ENCODE assay signal across 17 cellular contexts in the genomic region with DNA sequence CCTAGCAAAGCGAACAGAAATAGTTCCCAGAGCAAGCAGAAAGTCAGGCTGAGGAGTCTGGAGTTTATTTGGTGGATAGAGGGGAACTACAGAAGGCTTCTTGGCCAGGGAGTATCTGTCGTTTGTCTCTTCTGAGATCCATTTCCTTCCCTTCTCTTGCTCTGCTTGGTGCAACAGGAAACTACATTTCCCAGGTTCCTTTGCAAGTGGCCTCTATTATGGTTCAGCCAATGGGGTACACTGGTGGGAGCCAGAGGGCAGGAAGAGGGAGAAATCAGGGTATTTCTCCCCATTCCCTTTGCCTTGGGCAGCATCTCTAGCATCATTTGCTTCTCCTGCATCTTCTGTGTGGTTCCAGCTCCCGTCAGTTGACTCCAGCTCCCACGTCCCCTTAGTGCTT.
DNase-seq lines count a peak whose midpoint lies in the region; ATAC-seq, FAIRE-seq and TF ChIP-seq lines count a peak whose summit lies in the region.
"Had no signal": no experiment of that assay in that cellular context is flagged by ENCODE, and none has a peak within 500 bp of the region (broad histone marks: within the 10 kb centered on the region; RNA-seq: fewer than 3 reads in every experiment).

No MANE protein-coding gene starts in this region.

- no peak overlapping the region for H3K9ac ChIP-seq in MM.1S (ENCODE audit: low read length)

- intact Hi-C loops in CD8-positive, alpha-beta T cell (cut with DNase I, micrococcal nuclease), result no loop called here
- intact Hi-C loops in posterior cingulate gyrus (cut with DNase I), result no loop called here

- no peaks in the 10 kb centered on the region for H3K27me3 Mint-ChIP-seq in CD8-positive, alpha-beta T cell (ENCODE audit: low read depth)
- H3K27me3 Mint-ChIP-seq: activated T-helper 17 cell treated with anti-CD3 and anti-CD28 coated beads, Interleukin-2, amount 50 U/mL, for 72 hours; CD4-positive, alpha-beta T cell had no signal

- CTCF ChIA-PET in CD8-positive, alpha-beta T cell (lab: Charles Lee), result no interaction called here

- peaks cover 8% of the 10 kb centered on the region for H3K4me1 Mint-ChIP-seq in CD8-positive, alpha-beta T cell (ENCODE audit: low read depth)
- H3K4me1 Mint-ChIP-seq: activated T-helper 17 cell treated with anti-CD3 and anti-CD28 coated beads, Interleukin-2, amount 50 U/mL, for 72 hours had no signal

- ATAC-seq in CD8-positive, alpha-beta T cell, result peak; percentile 34
- ATAC-seq in HG03280 (IDR thresholded peaks at IDR 0.05; ENCODE audit: unreplicated experiment), result no peak
- ATAC-seq: activated T-helper 17 cell treated with anti-CD3 and anti-CD28 coated beads, Interleukin-2, amount 50 U/mL, for 72 hours; pancreas had no signal

- H3K9me3 ChIP-seq in CD8-positive, alpha-beta T cell (ENCODE audit: low read length), result no peaks in the 10 kb centered on the region
- H3K9me3 ChIP-seq in MM.1S (replicated peaks; ENCODE audit: insufficient read depth, low read length), result no peaks in the 10 kb centered on the region
- H3K9me3 ChIP-seq: pancreas had no signal

- no peaks in the 10 kb centered on the region for H3K36me3 Mint-ChIP-seq in CD8-positive, alpha-beta T cell

- H3K27ac Mint-ChIP-seq in CD8-positive, alpha-beta T cell, result no peak overlapping the region
- H3K27ac Mint-ChIP-seq: activated T-helper 17 cell treated with anti-CD3 and anti-CD28 coated beads, Interleukin-2, amount 50 U/mL, for 72 hours; CD4-positive, alpha-beta T cell had no signal

- peak; percentile 3 for FAIRE-seq in G401.6 (lab: Jason Lieb, UNC)
- FAIRE-seq in bronchial epithelial cell (lab: Jason Lieb, UNC), result peak; percentile 40
- FAIRE-seq: pancreas had no signal

- no peak overlapping the region for H2AFZ ChIP-seq in MM.1S (ENCODE audit: low read length)

- no peaks in the 10 kb centered on the region for H3K79me2 ChIP-seq in MM.1S (ENCODE audit: low read length)

- no peaks in the 10 kb centered on the region for H3K9me2 ChIP-seq in MM.1S (replicated peaks; ENCODE audit: insufficient read depth, low read length)

- no peak overlapping the region for H3K27ac ChIP-seq in CD8-positive, alpha-beta T cell (ENCODE audit: low read depth, low read length)
- no peak overlapping the region for H3K27ac ChIP-seq in MM.1S (ENCODE audit: low read length)
- H3K27ac ChIP-seq: HL-60, pancreas had no signal

- no peak overlapping the region for H3K4me2 ChIP-seq in MM.1S (ENCODE audit: low read depth, low read length)

- H3K9me3 Mint-ChIP-seq in CD8-positive, alpha-beta T cell, result no peaks in the 10 kb centered on the region
- H3K9me3 Mint-ChIP-seq: activated T-helper 17 cell treated with anti-CD3 and anti-CD28 coated beads, Interleukin-2, amount 50 U/mL, for 72 hours; CD4-positive, alpha-beta T cell had no signal

- no peak for DNase-seq in CD8-positive, alpha-beta T cell
- DNase-seq in NAMALWA (ENCODE audit: low spot score), result peak; percentile 42
- DNase-seq in bronchial epithelial cell (ENCODE audit: low read depth), result no peak
- DNase-seq in OCI-M2 (lab: John Stamatoyannopoulos, UW; ENCODE audit: unreplicated experiment), result no peak
- no peak for DNase-seq in posterior cingulate gyrus
- DNase-seq in MM.1S, result no peak
- DNase-seq: activated CD4-positive, alpha-beta T cell treated with anti-CD3 and anti-CD28 coated beads for 48 hours; amygdala; CD4-positive, alpha-beta T cell; NCI-H1092 treated with DMSO at 0.1 percent for 48 hours; NCI-H526 treated with DMSO at 0.1 percent for 48 hours; SW 1271 had no signal

- H3K27me3 ChIP-seq in CD8-positive, alpha-beta T cell (ENCODE audit: insufficient read depth, low read length), result no peaks in the 10 kb centered on the region
- H3K27me3 ChIP-seq in bronchial epithelial cell (ENCODE audit: control insufficient read depth, insufficient read depth, low read length) (no peaks in the 10 kb centered on the region), MM.1S (replicated peaks; ENCODE audit: insufficient read depth, low read length) (no peaks in the 10 kb centered on the region)
- H3K27me3 ChIP-seq: pancreas had no signal

- no peaks in the 10 kb centered on the region for H3F3A ChIP-seq in MM.1S (ENCODE audit: insufficient read depth, low read length)

- POLR2A ChIA-PET in CD8-positive, alpha-beta T cell (lab: Charles Lee), result no interaction called here

- peaks cover 5% of the 10 kb centered on the region for H3K4me1 ChIP-seq in CD8-positive, alpha-beta T cell (ENCODE audit: insufficient read depth, low read length)
- H3K4me1 ChIP-seq in MM.1S (ENCODE audit: low read length), result no peaks in the 10 kb centered on the region
- H3K4me1 ChIP-seq: pancreas had no signal

- no peaks in the 10 kb centered on the region for H4K20me1 ChIP-seq in MM.1S (ENCODE audit: insufficient read depth, low read length)

- H3K36me3 ChIP-seq in CD8-positive, alpha-beta T cell (ENCODE audit: insufficient read depth, low read length), result no peaks in the 10 kb centered on the region
- H3K36me3 ChIP-seq in bronchial epithelial cell (ENCODE audit: control insufficient read depth, insufficient read depth, low read length) (no peaks in the 10 kb centered on the region), MM.1S (replicated peaks; ENCODE audit: insufficient read depth, low read length) (no peaks in the 10 kb centered on the region)
- H3K36me3 ChIP-seq: pancreas had no signal

- TF ChIP-seq CTCF in CD8-positive, alpha-beta T cell (IDR thresholded peaks at IDR 0.05), result no peak
- no peak for TF ChIP-seq CTCF in bronchial epithelial cell (IDR thresholded peaks at IDR 0.05; ENCODE audit: insufficient read depth, low read length, severe bottlenecking)
- no peak for TF ChIP-seq CTCF in MM.1S (IDR thresholded peaks at IDR 0.05; ENCODE audit: low read length)

- no peak overlapping the region for H3K4me3 Mint-ChIP-seq in CD8-positive, alpha-beta T cell
- H3K4me3 Mint-ChIP-seq: activated T-helper 17 cell treated with anti-CD3 and anti-CD28 coated beads, Interleukin-2, amount 50 U/mL, for 72 hours; CD4-positive, alpha-beta T cell had no signal

- no peak overlapping the region for H3K4me3 ChIP-seq in CD8-positive, alpha-beta T cell (ENCODE audit: low read depth, low read length)
- H3K4me3 ChIP-seq in bronchial epithelial cell (ENCODE audit: low read depth, low read length) (no peak overlapping the region), MM.1S (ENCODE audit: low read length) (no peak overlapping the region)
- H3K4me3 ChIP-seq: pancreas had no signal
